33 cellular contexts compared by ENCODE assay signal in genomic region chr6:154686162-154686561, GRCh38.
"Had no signal": no experiment of that assay in that cellular context is flagged by ENCODE, and none has a peak within 500 bp of the region (broad histone marks: within the 10 kb centered on the region; RNA-seq: fewer than 3 reads in every experiment).

No MANE protein-coding gene starts in this region.

- H3K36me3 ChIP-seq: brain microvascular endothelial cell, heart left ventricle had no signal

- ATAC-seq: activated naive CD4-positive, alpha-beta T cell treated with anti-CD3 and anti-CD28 coated beads, Interleukin-2, amount 50 U/mL, for 72 hours; activated T-cell treated with anti-CD3 and anti-CD28 coated beads, Interleukin-2, amount 50 U/mL, for 72 hours; esophagus mucosa; T-helper 17 cell had no signal

- H3K9me3 Mint-ChIP-seq: activated CD4-positive, alpha-beta memory T cell treated with anti-CD3 and anti-CD28 coated beads, Interleukin-2, amount 10 ng/mL, durations not matched to agents 7 days and 5 days; activated CD4-positive, alpha-beta T cell treated with anti-CD3 and anti-CD28 coated beads, Interleukin-2, amount 10 ng/mL, durations not matched to agents 7 days and 5 days; activated naive CD4-positive, alpha-beta T cell treated with anti-CD3 and anti-CD28 coated beads, Interleukin-2, amount 10 ng/mL, durations not matched to agents 7 days and 5 days; activated naive CD4-positive, alpha-beta T cell treated with anti-CD3 and anti-CD28 coated beads, Interleukin-2, amount 50 U/mL, for 72 hours; activated naive CD8-positive, alpha-beta T cell treated with anti-CD3 and anti-CD28 coated beads, Interleukin-2, amount 10 ng/mL, durations not matched to agents 7 days and 5 days; activated T-cell treated with anti-CD3 and anti-CD28 coated beads, Interleukin-2, amount 50 U/mL, for 24 hours; activated T-cell treated with anti-CD3 and anti-CD28 coated beads, Interleukin-2, amount 50 U/mL, for 72 hours; central memory CD8-positive, alpha-beta T cell; dendritic cell treated with granulocyte-macrophage colony-stimulating factor and Interleukin-4, amounts not matched to agents 40 ng/mL and 50 ng/mL, for 4 days; T-helper 2 cell treated with Interferon-gamma antibody and Interleukin-4, amounts not matched to agents 5 μg/mL and 100 μg/mL, for 36 hours had no signal

- FAIRE-seq: astrocyte, bronchial epithelial cell, frontal cortex had no signal

- H3K27me3 Mint-ChIP-seq: activated CD4-positive, alpha-beta T cell treated with anti-CD3 and anti-CD28 coated beads, Interleukin-2, amount 10 ng/mL, durations not matched to agents 7 days and 5 days; activated T-cell treated with anti-CD3 and anti-CD28 coated beads, Interleukin-2, amount 50 U/mL, for 24 hours; central memory CD8-positive, alpha-beta T cell; T-helper 17 cell had no signal

- H3K27me3 ChIP-seq: brain microvascular endothelial cell, dorsolateral prefrontal cortex, heart left ventricle had no signal

- H3K4me1 Mint-ChIP-seq: endodermal cell had no signal

- H3K36me3 Mint-ChIP-seq: activated naive CD4-positive, alpha-beta T cell treated with anti-CD3 and anti-CD28 coated beads, Interleukin-2, amount 10 ng/mL, durations not matched to agents 7 days and 5 days; activated naive CD4-positive, alpha-beta T cell treated with anti-CD3 and anti-CD28 coated beads, Interleukin-2, amount 50 U/mL, for 72 hours; activated naive CD8-positive, alpha-beta T cell treated with anti-CD3 and anti-CD28 coated beads, Interleukin-2, amount 10 ng/mL, durations not matched to agents 7 days and 5 days had no signal

- H3K27ac ChIP-seq: brain microvascular endothelial cell, coronary artery, dorsolateral prefrontal cortex, heart left ventricle had no signal

- H3K4me3 ChIP-seq: coronary artery, dorsolateral prefrontal cortex, heart left ventricle had no signal

- H3K27ac Mint-ChIP-seq: activated CD4-positive, alpha-beta memory T cell treated with anti-CD3 and anti-CD28 coated beads, Interleukin-2, amount 10 ng/mL, durations not matched to agents 7 days and 5 days; activated CD4-positive, alpha-beta T cell treated with anti-CD3 and anti-CD28 coated beads, Interleukin-2, amount 10 ng/mL, durations not matched to agents 7 days and 5 days; activated naive CD4-positive, alpha-beta T cell treated with anti-CD3 and anti-CD28 coated beads, Interleukin-2, amount 10 ng/mL, durations not matched to agents 7 days and 5 days; activated naive CD4-positive, alpha-beta T cell treated with anti-CD3 and anti-CD28 coated beads, Interleukin-2, amount 50 U/mL, for 72 hours; activated naive CD8-positive, alpha-beta T cell treated with anti-CD3 and anti-CD28 coated beads, Interleukin-2, amount 10 ng/mL, durations not matched to agents 7 days and 5 days; activated T-cell treated with anti-CD3 and anti-CD28 coated beads, Interleukin-2, amount 50 U/mL, for 24 hours; activated T-cell treated with anti-CD3 and anti-CD28 coated beads, Interleukin-2, amount 50 U/mL, for 72 hours; dendritic cell treated with granulocyte-macrophage colony-stimulating factor and Interleukin-4, amounts not matched to agents 40 ng/mL and 50 ng/mL, for 4 days; endodermal cell; T-helper 17 cell; T-helper 2 cell treated with Interferon-gamma antibody and Interleukin-4, amounts not matched to agents 5 μg/mL and 100 μg/mL, for 36 hours had no signal

- H3K9me3 ChIP-seq: heart left ventricle had no signal

- H3K4me3 Mint-ChIP-seq: activated CD4-positive, alpha-beta memory T cell treated with anti-CD3 and anti-CD28 coated beads, Interleukin-2, amount 10 ng/mL, durations not matched to agents 7 days and 5 days; activated CD4-positive, alpha-beta T cell treated with anti-CD3 and anti-CD28 coated beads, Interleukin-2, amount 10 ng/mL, durations not matched to agents 7 days and 5 days; activated naive CD4-positive, alpha-beta T cell treated with anti-CD3 and anti-CD28 coated beads, Interleukin-2, amount 10 ng/mL, durations not matched to agents 7 days and 5 days; activated naive CD8-positive, alpha-beta T cell treated with anti-CD3 and anti-CD28 coated beads, Interleukin-2, amount 10 ng/mL, durations not matched to agents 7 days and 5 days; activated T-cell treated with anti-CD3 and anti-CD28 coated beads, Interleukin-2, amount 50 U/mL, for 24 hours; activated T-cell treated with anti-CD3 and anti-CD28 coated beads, Interleukin-2, amount 50 U/mL, for 72 hours; central memory CD8-positive, alpha-beta T cell; dendritic cell treated with granulocyte-macrophage colony-stimulating factor and Interleukin-4, amounts not matched to agents 40 ng/mL and 50 ng/mL, for 4 days; endodermal cell; T-helper 17 cell; T-helper 2 cell treated with Interferon-gamma antibody and Interleukin-4, amounts not matched to agents 5 μg/mL and 100 μg/mL, for 36 hours had no signal

- DNase-seq: activated CD4-positive, alpha-beta memory T cell treated with anti-CD3 and anti-CD28 coated beads, Interleukin-2, amount 10 ng/mL, durations not matched to agents 7 days and 5 days; activated CD4-positive, alpha-beta T cell treated with anti-CD3 and anti-CD28 coated beads for 1 hour; activated CD4-positive, alpha-beta T cell treated with anti-CD3 and anti-CD28 coated beads for 4 hours; activated CD4-positive, alpha-beta T cell treated with anti-CD3 and anti-CD28 coated beads, Interleukin-2, amount 10 ng/mL, durations not matched to agents 7 days and 5 days; activated CD4-positive, alpha-beta T cell treated with anti-CD3 and anti-CD28 coated beads, Interleukin-2, amount 50 U/mL, for 4 hours; activated CD8-positive, alpha-beta memory T cell treated with anti-CD3 and anti-CD28 coated beads, Interleukin-2, amount 50 U/mL, for 48 hours; activated gamma-delta T cell; activated naive CD4-positive, alpha-beta T cell; activated naive CD4-positive, alpha-beta T cell treated with anti-CD3 and anti-CD28 coated beads, Interleukin-2, amount 10 ng/mL, durations not matched to agents 7 days and 5 days; activated naive CD8-positive, alpha-beta T cell treated with anti-CD3 and anti-CD28 coated beads, Interleukin-2, amount 10 ng/mL, durations not matched to agents 7 days and 5 days; activated T-cell treated with anti-CD3 and anti-CD28 coated beads for 4 hours; activated T-cell treated with anti-CD3 and anti-CD28 coated beads, Interleukin-2, amount 50 U/mL, for 24 hours; activated T-cell treated with anti-CD3 and anti-CD28 coated beads, Interleukin-2, amount 50 U/mL, for 72 hours; amniotic stem cell; anterior cingulate cortex; brain microvascular endothelial cell; dorsolateral prefrontal cortex; effector memory CD4-positive, alpha-beta T cell; endodermal cell; foreskin fibroblast; glutamatergic neuron; heart left ventricle; T-helper 1 cell; T-helper 17 cell had no signal
